Comparison of ENCODE assay signal across 15 cellular contexts in genomic region chr1:210072129-210072528, GRCh38.
A peak's percentile ranks its signal among the peaks of the same experiment; 100 is the strongest.
DNase-seq lines count a peak whose midpoint lies in the region; ATAC-seq and TF ChIP-seq lines count a peak whose summit lies in the region.
"Had no signal": no experiment of that assay in that cellular context is flagged by ENCODE, and none has a peak within 500 bp of the region (broad histone marks: within the 10 kb centered on the region; RNA-seq: fewer than 3 reads in every experiment).

No MANE protein-coding gene starts in this region.

- H3K27me3 ChIP-seq in ACC112 (ENCODE audit: insufficient read depth, low read length) (no peaks in the 10 kb centered on the region), left lung (no peaks in the 10 kb centered on the region), adrenal gland (no peaks in the 10 kb centered on the region)

- TF ChIP-seq POLR2A in adrenal gland (IDR thresholded peaks at IDR 0.05): no peak

- H3K4me3 ChIP-seq in ACC112 (ENCODE audit: low read depth, low read length) (no peak overlapping the region), left lung (no peak overlapping the region), adrenal gland (no peak overlapping the region)
- H3K4me3 ChIP-seq: mucosa of descending colon had no signal

- H3K27ac ChIP-seq in ACC112 (ENCODE audit: low read depth, low read length): peak overlapping the region; percentile 2; the same call in 1 of the 2 replicates
- no peak overlapping the region for H3K27ac ChIP-seq in left lung
- H3K27ac ChIP-seq in adrenal gland: no peak overlapping the region

- H3K4me1 ChIP-seq in ACC112 (ENCODE audit: control insufficient read depth, insufficient read depth, low read length, unreplicated experiment) (peaks cover 5% of the 10 kb centered on the region), left lung (no peaks in the 10 kb centered on the region), adrenal gland (replicated peaks in 1 of 2) (no peaks in the 10 kb centered on the region)

- no peaks in the 10 kb centered on the region for H3K79me2 ChIP-seq in ACC112 (ENCODE audit: control insufficient read depth, insufficient read depth, low read length, unreplicated experiment)

- intact Hi-C loops in left lung (cut with DNase I) (no loop called here), adrenal gland (cut with DNase I) (no loop called here)

- ATAC-seq in left lung: no peak
- ATAC-seq in omental fat pad (ENCODE audit: low FRiP score): no peak
- ATAC-seq in GM19324 (IDR thresholded peaks at IDR 0.05; ENCODE audit: low FRiP score, unreplicated experiment): no peak
- ATAC-seq: left colon, mucosa of descending colon had no signal

- H3K9me3 ChIP-seq in left lung: no peaks in the 10 kb centered on the region
- no peaks in the 10 kb centered on the region for H3K9me3 ChIP-seq in adrenal gland (replicated peaks in 1 of 3)
- H3K9me3 ChIP-seq: mucosa of descending colon had no signal

- 0 out of 2 replicates have a peak, but pooled peaks cover 5% of the 10 kb centered on the region for H3K36me3 ChIP-seq in ACC112 (ENCODE audit: insufficient read depth, low read length)
- H3K36me3 ChIP-seq in left lung: no peaks in the 10 kb centered on the region
- H3K36me3 ChIP-seq in adrenal gland (replicated peaks in 1 of 2): no peaks in the 10 kb centered on the region

- no peak overlapping the region for H2AFZ ChIP-seq in ACC112 (ENCODE audit: low read length, unreplicated experiment)

- TF ChIP-seq CTCF in left lung (IDR thresholded peaks at IDR 0.05) (no peak), omental fat pad (IDR thresholded peaks at IDR 0.05) (no peak), adrenal gland (IDR thresholded peaks at IDR 0.05) (no peak)

- DNase-seq in GM03348 (ENCODE audit: low spot score): peak; percentile 17
- peak; percentile 13 for DNase-seq in NCI-H69 (lab: John Stamatoyannopoulos, UW)
- DNase-seq in fibroblast of gingiva (ENCODE audit: low read depth): peak; percentile 21
- DNase-seq in left lung: no peak
- no peak for DNase-seq in omental fat pad (ENCODE audit: low spot score)
- DNase-seq in adrenal gland: no peak
- DNase-seq: activated CD4-positive, alpha-beta T cell treated with anti-CD3 and anti-CD28 coated beads, Interleukin-2, amount 10 ng/mL, durations not matched to agents 24 days and 14 days; left colon; mucosa of descending colon; NCI-H187; NCI-H510A treated with DMSO at 0.1 percent for 48 hours; nucleus accumbens; stimulated activated CD4-positive, alpha-beta T cell treated with anti-CD3 and anti-CD28 coated beads, Interleukin-2, amount 100 ng/mL, for 48 hours had no signal

Comparison
In these comparisons a context has a peak if more than half of its experiments do, and no peak if none do; other contexts are left out.
1. DNase-seq: peak in GM03348 (single experiment), NCI-H69 (single experiment) and fibroblast of gingiva (single experiment); none in left lung (0 of 2), omental fat pad (single experiment) and adrenal gland (0 of 7).